22 cellular contexts compared by ENCODE assay signal in the genomic region with DNA sequence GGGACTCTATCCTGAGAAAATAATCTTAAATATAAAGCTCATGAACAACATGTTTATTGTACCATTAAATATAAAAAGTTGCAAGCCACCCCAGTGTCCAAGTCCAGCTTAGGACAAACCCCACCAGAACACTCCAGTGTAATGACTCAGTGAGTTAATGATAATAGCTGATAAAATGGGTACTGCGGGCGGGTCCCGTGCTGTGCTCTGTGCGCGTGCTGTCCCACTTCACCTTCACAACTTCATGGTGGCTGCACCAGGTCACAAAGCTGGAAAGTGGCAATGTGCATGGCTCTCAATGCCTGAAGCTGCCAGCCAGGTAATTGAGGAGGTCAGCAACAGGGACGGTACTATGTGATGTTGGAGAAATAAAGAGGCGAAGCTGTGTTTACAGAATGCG. TPM values are rescaled to one million over a fixed set of nuclear protein-coding genes. Genes with fewer than 3 reads are reported as not detected.
DNase-seq lines count a peak whose midpoint lies in the region; ATAC-seq, FAIRE-seq and TF ChIP-seq lines count a peak whose summit lies in the region.
"Had no signal": no experiment of that assay in that cellular context is flagged by ENCODE, and none has a peak within 500 bp of the region (broad histone marks: within the 10 kb centered on the region; RNA-seq: fewer than 3 reads in every experiment).

No MANE protein-coding gene starts in this region.

- intact Hi-C loops in activated B cell treated with CpG ODN at 0.5 μM for 24 hours (cut with micrococcal nuclease) (no loop called here), natural killer cell (cut with micrococcal nuclease) (no loop called here)

- H3K4me3 Mint-ChIP-seq in H9 (no peak overlapping the region), activated B cell treated with CpG ODN at 0.5 μM for 24 hours (no peak overlapping the region), natural killer cell (no peak overlapping the region)
- no peak overlapping the region for H3K4me3 Mint-ChIP-seq in stimulated activated effector memory CD8-positive, alpha-beta T cell treated with anti-CD3 and anti-CD28 coated beads, Interleukin-12 subunit alpha, Interleukin-12 subunit beta, amount 100 ng/mL, for 72 hours
- H3K4me3 Mint-ChIP-seq: CD8-positive, alpha-beta T cell; IgD-negative memory B cell had no signal

- no peak overlapping the region for H3T11ph ChIP-seq in H9 (ENCODE audit: low read length)

- no peak for ATAC-seq in activated B cell treated with CpG ODN at 0.5 μM for 24 hours (ENCODE audit: low read depth)
- no peak for ATAC-seq in natural killer cell
- no peak for ATAC-seq in stimulated activated effector memory CD8-positive, alpha-beta T cell treated with anti-CD3 and anti-CD28 coated beads, Interleukin-12 subunit alpha, Interleukin-12 subunit beta, amount 100 ng/mL, for 72 hours
- ATAC-seq: CD8-positive, alpha-beta T cell had no signal

- H2AK5ac ChIP-seq in H9 (ENCODE audit: insufficient read length, low read length), result no peak overlapping the region

- no peak overlapping the region for H3K9ac ChIP-seq in H9 (ENCODE audit: extremely low read depth, insufficient read length, low read length)
- H3K9ac ChIP-seq: BLaER1 treated with 17β-estradiol and CSF1 and Interleukin-3, amounts not matched to agents 10 nM and 100 nM; GM23248 had no signal

- H3K18ac ChIP-seq in H9 (ENCODE audit: insufficient read length, low read depth, low read length), result peak overlapping the region; percentile 27

- CTCF ChIA-PET in activated B cell treated with CpG ODN at 0.5 μM for 24 hours (lab: Charles Lee), result interaction anchor here (1.4 kb wide), 1 partner anchor 70 kb away, joined by 4 read pairs; no protein-coding TSS in a partner anchor

- H3K9me3 Mint-ChIP-seq in H9 (no peaks in the 10 kb centered on the region), activated B cell treated with CpG ODN at 0.5 μM for 24 hours (no peaks in the 10 kb centered on the region), natural killer cell (no peaks in the 10 kb centered on the region)
- no peaks in the 10 kb centered on the region for H3K9me3 Mint-ChIP-seq in stimulated activated effector memory CD8-positive, alpha-beta T cell treated with anti-CD3 and anti-CD28 coated beads, Interleukin-12 subunit alpha, Interleukin-12 subunit beta, amount 100 ng/mL, for 72 hours
- H3K9me3 Mint-ChIP-seq: CD8-positive, alpha-beta T cell; IgD-negative memory B cell had no signal

- H4K8ac ChIP-seq in H9 (replicated peaks; ENCODE audit: insufficient read length, low read depth, low read length), result no peak overlapping the region

- H3K27ac Mint-ChIP-seq in H9 (peak overlapping the region in 1 of 3 experiments; percentile 36; a peak in 1 of 7 replicates), activated B cell treated with CpG ODN at 0.5 μM for 24 hours (peak overlapping the region; percentile 57), natural killer cell (peak overlapping the region; percentile 31 to 87)
- H3K27ac Mint-ChIP-seq in stimulated activated effector memory CD8-positive, alpha-beta T cell treated with anti-CD3 and anti-CD28 coated beads, Interleukin-12 subunit alpha, Interleukin-12 subunit beta, amount 100 ng/mL, for 72 hours, result no peak overlapping the region
- H3K27ac Mint-ChIP-seq: CD8-positive, alpha-beta T cell had no signal

- no peaks in the 10 kb centered on the region for H3K27me3 Mint-ChIP-seq in H9 (ENCODE audit: low read depth)
- no peaks in the 10 kb centered on the region for H3K27me3 Mint-ChIP-seq in activated B cell treated with CpG ODN at 0.5 μM for 24 hours
- H3K27me3 Mint-ChIP-seq in natural killer cell (ENCODE audit: low read depth in 2 of 2), result no peaks in the 10 kb centered on the region
- H3K27me3 Mint-ChIP-seq: IgD-negative memory B cell had no signal

- H2BK12ac ChIP-seq in H9 (ENCODE audit: insufficient read length, low read depth, low read length), result no peak overlapping the region

- no peaks in the 10 kb centered on the region for H3K79me1 ChIP-seq in H9 (ENCODE audit: insufficient read depth, low read depth, low read length, poor library complexity, severe bottlenecking)

- TF ChIP-seq CTCF in H9 (conservative IDR thresholded peaks at IDR 0.05) (no peak), activated B cell treated with CpG ODN at 0.5 μM for 24 hours (IDR thresholded peaks at IDR 0.05) (no peak), natural killer cell (IDR thresholded peaks at IDR 0.05) (no peak)

- H2BK20ac ChIP-seq in H9 (ENCODE audit: low read depth, low read length, poor library complexity, severe bottlenecking), result no peak overlapping the region

- H4K20me1 ChIP-seq in H9 (ENCODE audit: control insufficient read depth, insufficient read depth, insufficient read length), result no peaks in the 10 kb centered on the region

- H3K23me2 ChIP-seq in H9 (ENCODE audit: insufficient read length, low read depth, low read length, poor library complexity, severe bottlenecking), result no peaks in the 10 kb centered on the region

- no peak for DNase-seq in H9
- DNase-seq in activated B cell treated with CpG ODN at 0.5 μM for 24 hours, result no peak
- no peak for DNase-seq in natural killer cell
- DNase-seq in small intestine, result peak; percentile 79
- no peak for DNase-seq in stimulated activated effector memory CD8-positive, alpha-beta T cell treated with anti-CD3 and anti-CD28 coated beads, Interleukin-12 subunit alpha, Interleukin-12 subunit beta, amount 100 ng/mL, for 72 hours (ENCODE audit: low spot score in 2 of 2)
- no peak for DNase-seq in DMS153 (lab: John Stamatoyannopoulos, UW)
- DNase-seq in urothelium cell line (ENCODE audit: low spot score), result no peak
- DNase-seq: CD8-positive, alpha-beta T cell; GM23248; HCEC 1CT; Karpas-422; MV-4-11; NCI-H1105 treated with DMSO at 0.1 percent for 48 hours; NCI-H1694; NCI-H2081; NCI-H2171; NCI-H345; NCI-H524 treated with DMSO at 0.1 percent for 48 hours; NCI-H82; Peyer's patch had no signal

- H3K4ac ChIP-seq in H9 (ENCODE audit: low read depth, low read length), result no peak overlapping the region

- H2AFZ ChIP-seq in H9 (ENCODE audit: low read length), result no peak overlapping the region
- H2AFZ ChIP-seq: GM23248 had no signal

- no peak overlapping the region for H2BK15ac ChIP-seq in H9 (ENCODE audit: low read depth, low read length)

- no peak overlapping the region for H3K23ac ChIP-seq in H9 (ENCODE audit: insufficient read length, low read depth, low read length)

- POLR2A ChIA-PET in activated B cell treated with CpG ODN at 0.5 μM for 24 hours (lab: Charles Lee), result interaction anchor here (0.9 to 1.2 kb wide), 2 partner anchors 17 to 20 kb away, joined by 3 to 6 read pairs; no protein-coding TSS in a partner anchor

- no peak overlapping the region for H3K4me3 ChIP-seq in small intestine (ENCODE audit: low read depth in 1 of 2, low read length in 2 of 2)
- H3K4me3 ChIP-seq: BLaER1 treated with 17β-estradiol and CSF1 and Interleukin-3, amounts not matched to agents 10 nM and 100 nM; GM23248; Peyer's patch had no signal

- H3K27ac ChIP-seq in H9 (ENCODE audit: insufficient read length, low read depth, low read length), result no peak overlapping the region
- H3K27ac ChIP-seq in small intestine (ENCODE audit: low read depth in 1 of 2, low read length in 1 of 2), result no peak overlapping the region
- H3K27ac ChIP-seq: BLaER1 treated with 17β-estradiol and CSF1 and Interleukin-3, amounts not matched to agents 10 nM and 100 nM; GM23248 had no signal

- H3K4me1 Mint-ChIP-seq in H9 (peaks cover 16% of the 10 kb centered on the region in 2 experiments), activated B cell treated with CpG ODN at 0.5 μM for 24 hours (peaks cover 75% of the 10 kb centered on the region), natural killer cell (peaks cover 60 to 61% of the 10 kb centered on the region in 2 donors)
- peaks cover 33% of the 10 kb centered on the region for H3K4me1 Mint-ChIP-seq in stimulated activated effector memory CD8-positive, alpha-beta T cell treated with anti-CD3 and anti-CD28 coated beads, Interleukin-12 subunit alpha, Interleukin-12 subunit beta, amount 100 ng/mL, for 72 hours

- no peaks in the 10 kb centered on the region for H3K36me3 ChIP-seq in small intestine (ENCODE audit: control insufficient read depth in 2 of 2, insufficient read depth in 2 of 2, low read length in 2 of 2)

- no CpG with 5 or more reads among the region's 8 CpGs for WGBS in H9 (ENCODE audit: extremely low coverage, insufficient read length, low lambda C conversion rate)
- 38 to 77% (median 64%) methylated on average over 8 of the region's 8 CpGs for WGBS in small intestine, 3 donors

- H4K91ac ChIP-seq in H9 (ENCODE audit: insufficient read length, low read depth, low read length), result no peak overlapping the region

- H3K36me3 Mint-ChIP-seq in H9 (ENCODE audit: insufficient read depth in 1 of 3, low read depth in 3 of 3), result peaks cover 5 to 6% (median 5%) of the 10 kb centered on the region in 3 experiments; a peak in 6 of 7 replicates
- H3K36me3 Mint-ChIP-seq in activated B cell treated with CpG ODN at 0.5 μM for 24 hours (ENCODE audit: low read depth), result peaks cover 62% of the 10 kb centered on the region
- H3K36me3 Mint-ChIP-seq in natural killer cell, result peaks cover 15% of the 10 kb centered on the region
- peaks cover 44% of the 10 kb centered on the region for H3K36me3 Mint-ChIP-seq in stimulated activated effector memory CD8-positive, alpha-beta T cell treated with anti-CD3 and anti-CD28 coated beads, Interleukin-12 subunit alpha, Interleukin-12 subunit beta, amount 100 ng/mL, for 72 hours

- FAIRE-seq in small intestine (lab: Jason Lieb, UNC), result no peak
- FAIRE-seq in urothelium cell line (lab: Jason Lieb, UNC), result no peak

- no peak overlapping the region for H3K14ac ChIP-seq in H9 (ENCODE audit: insufficient read depth, low read length)

- H3K56ac ChIP-seq in H9 (ENCODE audit: insufficient read length, low read depth, low read length), result no peak overlapping the region

- no peaks in the 10 kb centered on the region; the same call in 1 of the 2 replicates for H3K4me1 ChIP-seq in H9 (ENCODE audit: insufficient read depth, low read length)
- no peaks in the 10 kb centered on the region for H3K4me1 ChIP-seq in small intestine (ENCODE audit: control insufficient read depth in 2 of 2, insufficient read depth in 1 of 2, low read depth in 1 of 2, low read length in 1 of 2)

- no peak overlapping the region for H2BK5ac ChIP-seq in H9 (ENCODE audit: insufficient read length, low read length)

- H3K4me2 ChIP-seq in H9 (ENCODE audit: insufficient read depth, insufficient read length, low read length), result no peak overlapping the region

- H4K5ac ChIP-seq in H9 (ENCODE audit: insufficient read length, low read depth, low read length), result no peak overlapping the region

- H2BK120ac ChIP-seq in H9 (ENCODE audit: low read depth, low read length, poor library complexity, severe bottlenecking), result no peak overlapping the region

- H3K9me3 ChIP-seq in H9 (ENCODE audit: control insufficient read depth, low read depth, low read length) (no peaks in the 10 kb centered on the region), small intestine (ENCODE audit: control insufficient read depth, low read depth) (no peaks in the 10 kb centered on the region)
- H3K9me3 ChIP-seq: Peyer's patch had no signal

- no peaks in the 10 kb centered on the region for H3K27me3 ChIP-seq in H9 (ENCODE audit: insufficient read depth, low read length)
- H3K27me3 ChIP-seq in small intestine (ENCODE audit: control insufficient read depth in 2 of 2, insufficient read depth in 2 of 2, low read length in 2 of 2), result no peaks in the 10 kb centered on the region
- H3K27me3 ChIP-seq: BLaER1 treated with 17β-estradiol and CSF1 and Interleukin-3, amounts not matched to agents 10 nM and 100 nM; Peyer's patch had no signal

- H3K79me2 ChIP-seq in H9 (ENCODE audit: insufficient read depth, low read length), result peaks cover 2% of the 10 kb centered on the region; the same call in 1 of the 2 replicates

RNA-seq across cellular contexts. Expression of gene DGKD, which starts 18.6 kb away (rescaled TPM):
- total RNA-seq in H9 (2021), result 18.1 and 20.7 TPM in 2 replicates
- total RNA-seq in activated B cell treated with CpG ODN at 0.5 μM for 24 hours, result 140 and 188 TPM in 2 replicates
- total RNA-seq in natural killer cell, result 100 to 1,000 TPM; 299 to 456 (median 329) TPM
- polyA plus RNA-seq in small intestine, result 10 to 100 TPM; 32.4 to 54.3 (median 41.6) TPM
